11 cellular contexts compared by ENCODE assay signal in genomic region chr1:183632964-183633363, GRCh38. TPM values are rescaled to one million over a fixed set of nuclear protein-coding genes. Genes with fewer than 3 reads are reported as not detected.
DNase-seq lines count a peak whose midpoint lies in the region; ATAC-seq and TF ChIP-seq lines count a peak whose summit lies in the region.
"Had no signal": no experiment of that assay in that cellular context is flagged by ENCODE, and none has a peak within 500 bp of the region (broad histone marks: within the 10 kb centered on the region; RNA-seq: fewer than 3 reads in every experiment).

No MANE protein-coding gene starts in this region.

- no peaks in the 10 kb centered on the region for H3K27me3 ChIP-seq in ACC112 (ENCODE audit: insufficient read depth, low read length)
- H3K27me3 ChIP-seq in ascending aorta: no peaks in the 10 kb centered on the region

- intact Hi-C loops in ascending aorta (cut with DNase I): loop anchor here (10.0 kb wide), 5 partner anchors 318 to 1122 kb away; partner anchors contain the start of genes C1orf21, EDEM3 and LAMC1

- DNase-seq in HCEC 1CT (peak; percentile 37), ascending aorta (ENCODE audit: low spot score in 2 of 2) (no peak), mesothelial cell of epicardium (ENCODE audit: low spot score in 2 of 2, unreplicated experiment in 2 of 2) (no peak), OCI-M2 (lab: John Stamatoyannopoulos, UW; ENCODE audit: unreplicated experiment) (no peak)
- DNase-seq: NCI-H774 had no signal

- H3K4me1 Mint-ChIP-seq in mesothelial cell of epicardium: peaks cover 45% of the 10 kb centered on the region

- no peak for TF ChIP-seq CTCF in ascending aorta (IDR thresholded peaks at IDR 0.05)
- no peak for TF ChIP-seq CTCF in mesothelial cell of epicardium (IDR thresholded peaks at IDR 0.05; ENCODE audit: unreplicated experiment)

- peak overlapping the region; percentile 77 for H3K27ac ChIP-seq in ACC112 (ENCODE audit: low read depth, low read length)
- H3K27ac ChIP-seq in ascending aorta: peak overlapping the region; percentile 95 to 99

- H3K4me1 ChIP-seq in ACC112 (ENCODE audit: control insufficient read depth, insufficient read depth, low read length, unreplicated experiment) (peaks cover 39% of the 10 kb centered on the region), ascending aorta (peaks cover 4 to 27% of the 10 kb centered on the region in 2 donors)

- H3K27me3 Mint-ChIP-seq in mesothelial cell of epicardium (ENCODE audit: low read depth): peaks cover 17% of the 10 kb centered on the region

- no peak for ATAC-seq in GM18870 (IDR thresholded peaks at IDR 0.05; ENCODE audit: unreplicated experiment)
- no peak for ATAC-seq in HG03159 (IDR thresholded peaks at IDR 0.05; ENCODE audit: unreplicated experiment)
- ATAC-seq in HG02840 (IDR thresholded peaks at IDR 0.05; ENCODE audit: low FRiP score, unreplicated experiment): no peak

- H3K4me3 Mint-ChIP-seq in mesothelial cell of epicardium: peak overlapping the region; percentile 100

- peaks cover 75% of the 10 kb centered on the region for H3K79me2 ChIP-seq in ACC112 (ENCODE audit: control insufficient read depth, insufficient read depth, low read length, unreplicated experiment)

- H3K4me3 ChIP-seq in ACC112 (ENCODE audit: low read depth, low read length): peak overlapping the region; percentile 92
- H3K4me3 ChIP-seq in ascending aorta: peak overlapping the region; percentile 93 to 97

- no peaks in the 10 kb centered on the region for H3K9me3 ChIP-seq in ascending aorta

- H2AFZ ChIP-seq in ACC112 (ENCODE audit: low read length, unreplicated experiment): no peak overlapping the region

- peak overlapping the region; percentile 52 for H3K27ac Mint-ChIP-seq in mesothelial cell of epicardium

- H3K36me3 ChIP-seq in ACC112 (ENCODE audit: insufficient read depth, low read length): peaks cover 24% of the 10 kb centered on the region
- H3K36me3 ChIP-seq in ascending aorta: peaks cover 26 to 32% of the 10 kb centered on the region in 2 donors

- peaks cover 23% of the 10 kb centered on the region for H3K36me3 Mint-ChIP-seq in mesothelial cell of epicardium

- H3K9me3 Mint-ChIP-seq in mesothelial cell of epicardium: no peaks in the 10 kb centered on the region

RNA-seq across cellular contexts. Expression of gene ARPC5, which starts 2.6 kb away (rescaled TPM):
- 48.3 TPM for total RNA-seq in ascending aorta
- 72.9 to 75.7 TPM (median 73.9 TPM) in 3 replicates for total RNA-seq in mesothelial cell of epicardium

RNA-seq across cellular contexts. Expression of gene APOBEC4, which starts 20.2 kb away (rescaled TPM):
- total RNA-seq in ascending aorta (not detected), mesothelial cell of epicardium (not detected in 3 replicates)
- total RNA-seq: frontal cortex, urinary bladder had no signal

RNA-seq across cellular contexts. Expression of gene NCF2, which starts 42.7 kb away (rescaled TPM):
- 9.8 TPM for total RNA-seq in ascending aorta
- total RNA-seq in mesothelial cell of epicardium: 0.16 to 0.47 TPM in 2 of 3 replicates, not detected in the other
